Comparison of ENCODE assay signal across 8 cellular contexts in the genomic region with DNA sequence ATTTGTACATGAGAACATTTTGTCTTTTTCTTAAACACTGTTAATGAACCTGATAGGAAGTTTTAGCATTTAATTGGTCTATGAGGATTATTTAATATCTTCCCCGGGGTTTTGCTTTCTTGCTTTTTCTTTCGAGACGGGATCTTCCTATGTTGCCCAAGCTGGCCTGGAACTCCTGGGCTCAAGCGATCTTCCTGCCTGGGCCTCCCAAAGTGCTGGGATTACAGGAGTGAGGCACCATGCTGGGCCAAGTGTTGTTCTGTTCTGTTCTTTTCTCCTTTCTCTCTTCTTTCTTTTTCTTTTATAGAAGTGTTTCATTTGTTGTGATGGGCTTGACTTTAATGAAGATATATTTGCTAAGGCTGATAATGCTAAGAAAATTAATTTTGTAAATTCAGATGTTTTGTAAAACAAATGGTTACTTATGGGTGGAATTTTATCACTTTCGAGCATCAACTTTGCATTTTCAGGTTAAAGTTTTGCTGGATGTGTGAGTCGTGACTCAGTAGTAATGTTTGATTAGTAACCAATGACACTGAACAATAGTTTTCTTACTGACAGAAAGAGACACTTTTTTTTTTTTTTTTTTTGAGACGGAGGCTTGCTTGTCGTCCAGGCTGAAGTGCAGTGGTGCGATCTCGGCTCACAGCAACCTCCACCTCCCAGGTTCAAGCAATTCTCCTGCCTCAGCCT. TPM values are rescaled to one million over a fixed set of nuclear protein-coding genes. Genes with fewer than 3 reads are reported as not detected.
DNase-seq lines count a peak whose midpoint lies in the region; ATAC-seq and TF ChIP-seq lines count a peak whose summit lies in the region.

No MANE protein-coding gene starts in this region.

- POLR2A ChIA-PET in PC-9 (lab: Charles Lee; ENCODE audit: unreplicated experiment) = no interaction called here

- intact Hi-C loops in PC-9 (cut with micrococcal nuclease; ENCODE audit: unreplicated experiment) = no loop called here
- intact Hi-C loops in psoas muscle (cut with DNase I) = no loop called here

- WGBS in psoas muscle, 3 donors = 61 to 70% (median 65%) methylated on average over 9 to 10 of the region's 10 CpGs

- DNase-seq in PC-9 (peak in 1 of 2 experiments; percentile 72), epithelial cell of esophagus (ENCODE audit: low read depth) (peak; percentile 25), psoas muscle (no peak), OCI-M1 (lab: John Stamatoyannopoulos, UW) (no peak)

- peaks cover 52% of the 10 kb centered on the region for H4K20me1 ChIP-seq in PC-9 (ENCODE audit: insufficient read depth)

- H3K4me2 ChIP-seq in PC-9 = peak overlapping the region; percentile 92

- H3K27me3 ChIP-seq in PC-9 (ENCODE audit: insufficient read depth, low read depth) (no peaks in the 10 kb centered on the region), psoas muscle (ENCODE audit: insufficient read depth in 3 of 3, low read length in 2 of 3) (no peaks in the 10 kb centered on the region)

- no peaks in the 10 kb centered on the region for H3K9me2 ChIP-seq in PC-9 (ENCODE audit: insufficient read depth)

- H3K4me1 ChIP-seq in ES-I3 (ENCODE audit: insufficient read depth, low read length) (peaks cover 21% of the 10 kb centered on the region), PC-9 (replicated peaks; ENCODE audit: insufficient read depth) (peaks cover 35% of the 10 kb centered on the region), psoas muscle (peaks cover 13% of the 10 kb centered on the region)

- ATAC-seq in psoas muscle (no peak), GM19324 (IDR thresholded peaks at IDR 0.05; ENCODE audit: low FRiP score, unreplicated experiment) (no peak), HG03460 (IDR thresholded peaks at IDR 0.05; ENCODE audit: unreplicated experiment) (no peak), GM18520 (IDR thresholded peaks at IDR 0.05; ENCODE audit: unreplicated experiment) (no peak)

- H3K27ac ChIP-seq in PC-9 (peak overlapping the region; percentile 78), psoas muscle (peak overlapping the region; percentile 56)

- no TSS peak for BruUV-seq in PC-9 (replicated peaks; lab: Mats Ljungman, UMichigan)

- no peak overlapping the region for H2AFZ ChIP-seq in PC-9

- CTCF ChIA-PET in PC-9 (lab: Charles Lee) = no interaction called here

- peak overlapping the region; percentile 93 for H3K4me3 ChIP-seq in PC-9
- H3K4me3 ChIP-seq in epithelial cell of esophagus (ENCODE audit: low read length) = peak overlapping the region; percentile 93
- H3K4me3 ChIP-seq in psoas muscle = peak overlapping the region; percentile 100

- peaks cover 11% of the 10 kb centered on the region; the same call in 1 of the 2 replicates for H3F3A ChIP-seq in PC-9 (ENCODE audit: insufficient read depth, low read depth)

- TF ChIP-seq CTCF in PC-9 (conservative IDR thresholded peaks at IDR 0.05) (no peak), epithelial cell of esophagus (IDR thresholded peaks at IDR 0.05; ENCODE audit: insufficient read depth, low read depth, low read length, missing control alignments) (no peak), psoas muscle (IDR thresholded peaks at IDR 0.05) (no peak)

- H3K36me3 ChIP-seq in ES-I3 (ENCODE audit: insufficient read depth, low read length) = no peaks in the 10 kb centered on the region
- peaks cover 3% of the 10 kb centered on the region; the same call in 1 of the 2 replicates for H3K36me3 ChIP-seq in PC-9 (ENCODE audit: low read depth)
- no peaks in the 10 kb centered on the region for H3K36me3 ChIP-seq in psoas muscle (ENCODE audit: insufficient read depth in 1 of 2, low read depth in 1 of 2)

- peaks cover 91% of the 10 kb centered on the region for H3K79me2 ChIP-seq in PC-9 (ENCODE audit: low read depth)

- H3K9ac ChIP-seq in ES-I3 (ENCODE audit: low read depth, low read length) = peak overlapping the region; percentile 89

- H3K9me3 ChIP-seq in ES-I3 (ENCODE audit: control insufficient read depth, insufficient read depth, low read length) (no peaks in the 10 kb centered on the region), PC-9 (ENCODE audit: insufficient read depth, low read depth) (no peaks in the 10 kb centered on the region), psoas muscle (no peaks in the 10 kb centered on the region)

RNA-seq across cellular contexts. Expression of a gene that starts 2.2 kb away (rescaled TPM):
- total RNA-seq in PC-9 (2021) (29.2 and 34.6 TPM in 2 replicates), psoas muscle (1 to 10 TPM; 5.9 to 9.0 (median 8.6) TPM)
- 1 to 10 TPM; 2.3 to 3.4 (median 2.9) TPM for polyA plus RNA-seq in psoas muscle

RNA-seq across cellular contexts. Expression of a gene that starts 40.2 kb away (rescaled TPM):
- total RNA-seq in PC-9 (2021) = not detected in 2 replicates
- under 1 TPM in 2 of 4 donors, not detected in 2; 0.04 to 0.19 TPM for total RNA-seq in psoas muscle
- polyA plus RNA-seq in psoas muscle = under 1 TPM; 0.04 to 0.08 (median 0.06) TPM
